15 cellular contexts compared by ENCODE assay signal in the genomic region with DNA sequence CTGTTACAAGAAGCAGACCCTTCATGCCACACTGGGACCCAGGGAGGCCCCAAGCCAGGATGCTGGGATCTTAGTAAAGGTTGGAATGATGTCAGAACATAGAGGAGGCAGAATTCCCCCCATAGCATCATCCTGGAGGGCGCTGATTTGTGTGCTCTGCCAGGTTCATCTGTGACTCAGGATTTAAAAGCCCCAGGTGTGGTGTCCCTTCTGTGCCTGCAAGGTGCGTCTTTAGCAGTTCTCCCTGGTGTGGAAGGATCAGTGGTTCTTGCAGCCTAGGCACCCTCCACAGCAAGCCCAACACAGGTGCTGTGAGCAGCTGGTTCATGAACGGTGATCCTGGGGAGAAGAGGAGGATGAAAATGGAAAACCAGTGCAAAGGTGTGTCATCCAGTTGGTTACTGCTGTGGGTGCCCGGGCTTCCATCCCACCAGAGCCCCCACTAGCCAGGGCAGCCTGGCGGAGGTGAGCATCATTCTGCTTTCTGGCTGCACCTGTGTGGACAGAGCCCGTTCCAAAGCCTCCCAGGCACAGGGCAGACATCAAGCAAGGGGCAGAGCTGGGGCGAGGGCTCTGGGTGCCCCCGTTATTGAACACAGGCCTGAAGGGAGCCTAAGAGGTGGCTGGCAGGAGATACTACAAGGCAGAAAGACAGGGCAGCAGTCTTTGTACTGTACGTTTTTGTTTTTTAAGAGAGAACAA. TPM values are rescaled to one million over a fixed set of nuclear protein-coding genes. Genes with fewer than 3 reads are reported as not detected.
DNase-seq lines count a peak whose midpoint lies in the region; ATAC-seq and TF ChIP-seq lines count a peak whose summit lies in the region.
"Had no signal": no experiment of that assay in that cellular context is flagged by ENCODE, and none has a peak within 500 bp of the region (broad histone marks: within the 10 kb centered on the region; RNA-seq: fewer than 3 reads in every experiment).

No MANE protein-coding gene starts in this region.

- H3K36me3 ChIP-seq in endodermal cell (ENCODE audit: control insufficient read depth, insufficient read depth, low read length) (no peaks in the 10 kb centered on the region), sigmoid colon (no peaks in the 10 kb centered on the region)
- H3K36me3 ChIP-seq: Peyer's patch had no signal

- H3K4me1 ChIP-seq in endodermal cell (ENCODE audit: control insufficient read depth, insufficient read depth, low read length) (no peaks in the 10 kb centered on the region), sigmoid colon (no peaks in the 10 kb centered on the region)

- peak overlapping the region; percentile 97 for H3K27ac Mint-ChIP-seq in stimulated activated naive CD8-positive, alpha-beta T cell treated with anti-CD3 and anti-CD28 coated beads, Interleukin-15, Interleukin-2, amounts not matched to agents 100 ng/mL and 50 ng/mL, for 24 hours
- H3K27ac Mint-ChIP-seq in activated CD8-positive, alpha-beta T cell treated with anti-CD3 and anti-CD28 coated beads for 36 hours, result peak overlapping the region; percentile 95
- no peak overlapping the region for H3K27ac Mint-ChIP-seq in endodermal cell

- H3K36me3 Mint-ChIP-seq in stimulated activated naive CD8-positive, alpha-beta T cell treated with anti-CD3 and anti-CD28 coated beads, Interleukin-15, Interleukin-2, amounts not matched to agents 100 ng/mL and 50 ng/mL, for 24 hours (ENCODE audit: low read depth), result peaks cover 87% of the 10 kb centered on the region
- peaks cover 88% of the 10 kb centered on the region for H3K36me3 Mint-ChIP-seq in activated CD8-positive, alpha-beta T cell treated with anti-CD3 and anti-CD28 coated beads for 36 hours (ENCODE audit: low read depth)
- no peaks in the 10 kb centered on the region for H3K36me3 Mint-ChIP-seq in endodermal cell (ENCODE audit: low read depth)

- 91 to 92% methylated on average over 6 to 9 of the region's 9 CpGs for WGBS in endodermal cell (ENCODE audit: insufficient coverage in 1 of 2, insufficient read length in 1 of 2), 2 experiments
- 69 to 88% methylated on average over 9 of the region's 9 CpGs for WGBS in sigmoid colon, 2 donors

- no peak for ATAC-seq in stimulated activated naive CD8-positive, alpha-beta T cell treated with anti-CD3 and anti-CD28 coated beads, Interleukin-15, Interleukin-2, amounts not matched to agents 100 U/mL and 50 U/mL, for 24 hours
- ATAC-seq in activated CD8-positive, alpha-beta T cell treated with anti-CD3 and anti-CD28 coated beads for 36 hours, result no peak
- ATAC-seq: heart left ventricle, right cardiac atrium had no signal

- no peaks in the 10 kb centered on the region for H3K9me3 Mint-ChIP-seq in stimulated activated naive CD8-positive, alpha-beta T cell treated with anti-CD3 and anti-CD28 coated beads, Interleukin-15, Interleukin-2, amounts not matched to agents 100 ng/mL and 50 ng/mL, for 24 hours
- H3K9me3 Mint-ChIP-seq in activated CD8-positive, alpha-beta T cell treated with anti-CD3 and anti-CD28 coated beads for 36 hours, result no peaks in the 10 kb centered on the region
- no peaks in the 10 kb centered on the region for H3K9me3 Mint-ChIP-seq in endodermal cell

- H3K27me3 Mint-ChIP-seq in stimulated activated naive CD8-positive, alpha-beta T cell treated with anti-CD3 and anti-CD28 coated beads, Interleukin-15, Interleukin-2, amounts not matched to agents 100 ng/mL and 50 ng/mL, for 24 hours, result no peaks in the 10 kb centered on the region
- H3K27me3 Mint-ChIP-seq in activated CD8-positive, alpha-beta T cell treated with anti-CD3 and anti-CD28 coated beads for 36 hours, result no peaks in the 10 kb centered on the region
- H3K27me3 Mint-ChIP-seq in endodermal cell (ENCODE audit: insufficient read depth), result no peaks in the 10 kb centered on the region

- TF ChIP-seq EP300 in sigmoid colon (IDR thresholded peaks at IDR 0.05), result no peak

- H3K9ac ChIP-seq in endodermal cell (ENCODE audit: extremely low read depth, low read length, poor library complexity, severe bottlenecking), result no peak overlapping the region

- H3K4me3 ChIP-seq in endodermal cell (ENCODE audit: low read length) (no peak overlapping the region), sigmoid colon (no peak overlapping the region)
- H3K4me3 ChIP-seq: heart left ventricle, Peyer's patch had no signal

- H3K9me3 ChIP-seq in endodermal cell (ENCODE audit: control insufficient read depth, low read length) (no peaks in the 10 kb centered on the region), sigmoid colon (no peaks in the 10 kb centered on the region)
- H3K9me3 ChIP-seq: heart left ventricle, Peyer's patch had no signal

- TF ChIP-seq CTCF in activated CD8-positive, alpha-beta T cell treated with anti-CD3 and anti-CD28 coated beads for 36 hours (IDR thresholded peaks at IDR 0.05), result no peak
- TF ChIP-seq CTCF in endodermal cell (conservative IDR thresholded peaks at IDR 0.05) (no peak), sigmoid colon (IDR thresholded peaks at IDR 0.05) (no peak)

- H3K4me3 Mint-ChIP-seq in stimulated activated naive CD8-positive, alpha-beta T cell treated with anti-CD3 and anti-CD28 coated beads, Interleukin-15, Interleukin-2, amounts not matched to agents 100 ng/mL and 50 ng/mL, for 24 hours, result peak overlapping the region; percentile 56
- H3K4me3 Mint-ChIP-seq in activated CD8-positive, alpha-beta T cell treated with anti-CD3 and anti-CD28 coated beads for 36 hours, result peak overlapping the region; percentile 57
- no peak overlapping the region for H3K4me3 Mint-ChIP-seq in endodermal cell

- DNase-seq in stimulated activated naive CD8-positive, alpha-beta T cell treated with anti-CD3 and anti-CD28 coated beads, Interleukin-15, Interleukin-2, amounts not matched to agents 100 U/mL and 50 U/mL, for 24 hours, result no peak
- DNase-seq in activated CD8-positive, alpha-beta T cell treated with anti-CD3 and anti-CD28 coated beads for 36 hours, result no peak
- peak; percentile 26 for DNase-seq in endodermal cell
- DNase-seq in caudate nucleus (lab: John Stamatoyannopoulos, UW), result no peak
- DNase-seq in sigmoid colon, result no peak
- no peak for DNase-seq in D341Med (ENCODE audit: low spot score)
- DNase-seq in glomerular visceral epithelial cell (ENCODE audit: extremely low spot score), result no peak
- DNase-seq: activated effector memory CD4-positive, alpha-beta T cell treated with anti-CD3 and anti-CD28 coated beads, Interleukin-2, amount 50 U/mL, for 16 hours; heart left ventricle; KBM-7; NCI-H1694 treated with DMSO at 0.1 percent for 48 hours; Peyer's patch; right cardiac atrium; trophoblast cell had no signal

- CTCF ChIA-PET in activated CD8-positive, alpha-beta T cell treated with anti-CD3 and anti-CD28 coated beads for 36 hours (lab: Charles Lee), result interaction anchor here (1.2 to 5.5 kb wide), 3 partner anchors 14 to 261 kb away, joined by 3 to 43 read pairs (median 4); a partner anchor contains a TSS

- intact Hi-C loops in activated CD8-positive, alpha-beta T cell treated with anti-CD3 and anti-CD28 coated beads for 36 hours (cut with micrococcal nuclease), result loop anchor here (2.0 to 5.0 kb wide), 3 partner anchors 13 to 147 kb away; no protein-coding TSS in a partner anchor
- intact Hi-C loops in sigmoid colon (cut with DNase I), result no loop called here

- POLR2A ChIA-PET in activated CD8-positive, alpha-beta T cell treated with anti-CD3 and anti-CD28 coated beads for 36 hours (lab: Charles Lee), result interaction anchor here (0.9 to 40.7 kb wide), 6 partner anchors 6 to 148 kb away, joined by 3 to 1646 read pairs (median 533); a partner anchor contains a TSS

- no peaks in the 10 kb centered on the region for H3K27me3 ChIP-seq in endodermal cell (ENCODE audit: control insufficient read depth, insufficient read depth, low read length, poor library complexity, severe bottlenecking)
- H3K27me3 ChIP-seq in sigmoid colon, result no peaks in the 10 kb centered on the region
- H3K27me3 ChIP-seq: Peyer's patch had no signal

- no peak for TF ChIP-seq POLR2A in sigmoid colon (IDR thresholded peaks at IDR 0.05)

- peaks cover 64% of the 10 kb centered on the region for H3K4me1 Mint-ChIP-seq in stimulated activated naive CD8-positive, alpha-beta T cell treated with anti-CD3 and anti-CD28 coated beads, Interleukin-15, Interleukin-2, amounts not matched to agents 100 ng/mL and 50 ng/mL, for 24 hours (ENCODE audit: low read depth)
- peaks cover 94% of the 10 kb centered on the region for H3K4me1 Mint-ChIP-seq in activated CD8-positive, alpha-beta T cell treated with anti-CD3 and anti-CD28 coated beads for 36 hours (ENCODE audit: low read depth)
- peaks cover 1% of the 10 kb centered on the region for H3K4me1 Mint-ChIP-seq in endodermal cell

- H3K27ac ChIP-seq in endodermal cell (ENCODE audit: low read depth, low read length) (no peak overlapping the region), caudate nucleus (ENCODE audit: low read depth, low read length) (no peak overlapping the region), sigmoid colon (no peak overlapping the region)

RNA-seq across cellular contexts. Expression of a gene that starts 49.5 kb away (rescaled TPM):
- total RNA-seq in activated CD8-positive, alpha-beta T cell treated with anti-CD3 and anti-CD28 coated beads for 36 hours, result 100 to 1,000 TPM; 277 to 295 TPM
- total RNA-seq in endodermal cell (under 1 TPM; 0.44 to 0.55 TPM), sigmoid colon (10 to 100 TPM in 1 of 4 donors, 1 to 10 TPM in 3; 5.5 to 20.5 (median 7.6) TPM)
- 3.3 TPM for polyA plus RNA-seq in endodermal cell (2013, experiment 1 of 2)
- polyA plus RNA-seq in endodermal cell (2013, experiment 2 of 2), result 3.6 TPM
- polyA plus RNA-seq in sigmoid colon, result 10 to 100 TPM in 1 of 3 donors, 1 to 10 TPM in 2; 1.8 to 29.9 (median 1.8) TPM

Comparison
In these comparisons a context has a peak if more than half of its experiments do, and no peak if none do; other contexts are left out.
1. RNA of a gene that starts 49.5 kb away (total RNA-seq): 277 to 295 TPM in activated CD8-positive, alpha-beta T cell treated with anti-CD3 and anti-CD28 coated beads for 36 hours; 5.5 to 20.5 TPM in sigmoid colon and 0.44 to 0.55 TPM in endodermal cell; every median in the first group is over 10 times any median in the second.